ENCODE assay signal across 18 cellular contexts in genomic region chr10:132066812-132067211, GRCh38. TPM values are rescaled to one million over a fixed set of nuclear protein-coding genes. Genes with fewer than 3 reads are reported as not detected.
DNase-seq lines count a peak whose midpoint lies in the region; ATAC-seq and TF ChIP-seq lines count a peak whose summit lies in the region.
"Had no signal": no experiment of that assay in that cellular context is flagged by ENCODE, and none has a peak within 500 bp of the region (broad histone marks: within the 10 kb centered on the region; RNA-seq: fewer than 3 reads in every experiment).

No MANE protein-coding gene starts in this region.

- no peak overlapping the region for H3K27ac Mint-ChIP-seq in osteocyte (ENCODE audit: unreplicated experiment)
- H3K27ac Mint-ChIP-seq in T-helper 17 cell: no peak overlapping the region
- H3K27ac Mint-ChIP-seq: natural killer cell had no signal

- DNase-seq in AG04449 (ENCODE audit: low read depth, low spot score) (no peak), LNCaP clone FGC (ENCODE audit: low read depth) (no peak), osteocyte (ENCODE audit: extremely low spot score, unreplicated experiment) (peak; percentile 70), NCI-H345 treated with DMSO at 0.1 percent for 48 hours (lab: John Stamatoyannopoulos, UW; ENCODE audit: unreplicated experiment) (no peak), T-helper 17 cell (no peak)
- no peak for DNase-seq in activated CD4-positive, CD25-positive, alpha-beta regulatory T cell (lab: John Stamatoyannopoulos, UW)
- DNase-seq: activated gamma-delta T cell; cortex of kidney; natural killer cell; NCI-H187; SJCRH30; stimulated activated naive CD8-positive, alpha-beta T cell treated with anti-CD3 and anti-CD28 coated beads, Interleukin-15, Interleukin-2, amounts not matched to agents 100 U/mL and 50 U/mL, for 24 hours; T-helper 2 cell; uterus had no signal

- H3K4me3 ChIP-seq in AG04449 (ENCODE audit: low read depth, low read length): peak overlapping the region; percentile 62
- peak overlapping the region; percentile 71 for H3K4me3 ChIP-seq in LNCaP clone FGC (ENCODE audit: low read depth, low read length)
- H3K4me3 ChIP-seq in endocrine pancreas (ENCODE audit: control insufficient read depth, insufficient read depth, low read length): peak overlapping the region; percentile 77
- H3K4me3 ChIP-seq: SJCRH30 had no signal

- no peaks in the 10 kb centered on the region for H3K9me3 Mint-ChIP-seq in osteocyte (ENCODE audit: unreplicated experiment)
- H3K9me3 Mint-ChIP-seq: natural killer cell had no signal

- ATAC-seq in GM18519 (IDR thresholded peaks at IDR 0.05; ENCODE audit: low FRiP score, unreplicated experiment) (no peak), T-helper 17 cell (no peak)
- ATAC-seq: activated CD4-positive, CD25-positive, alpha-beta regulatory T cell treated with anti-CD3 and anti-CD28 coated beads, Interleukin-2, amount 50 U/mL, for 24 hours; natural killer cell; stimulated activated naive CD8-positive, alpha-beta T cell treated with anti-CD3 and anti-CD28 coated beads, Interleukin-15, Interleukin-2, amounts not matched to agents 100 U/mL and 50 U/mL, for 24 hours had no signal

- CTCF ChIA-PET in AG04449 (lab: Yijun Ruan, JAX): interaction anchor here (1.3 kb wide), 1 partner anchor 44 kb away, joined by 3 read pairs; no protein-coding TSS in a partner anchor

- peaks cover 4% of the 10 kb centered on the region for H3K4me1 ChIP-seq in endocrine pancreas (ENCODE audit: control insufficient read depth, insufficient read depth, low read length)
- H3K4me1 ChIP-seq: SJCRH30, uterus had no signal

- no peaks in the 10 kb centered on the region for H3K9me3 ChIP-seq in endocrine pancreas (ENCODE audit: control insufficient read depth, low read length)
- H3K9me3 ChIP-seq in T-helper 17 cell (ENCODE audit: control insufficient read depth, low read length, poor library complexity, severe bottlenecking): no peaks in the 10 kb centered on the region
- H3K9me3 ChIP-seq: prostate gland, SJCRH30, uterus had no signal

- H3K4me3 Mint-ChIP-seq in osteocyte (ENCODE audit: unreplicated experiment): no peak overlapping the region
- H3K4me3 Mint-ChIP-seq in T-helper 17 cell: no peak overlapping the region

- H3K36me3 ChIP-seq in endocrine pancreas (ENCODE audit: control insufficient read depth, insufficient read depth, low read length): no peaks in the 10 kb centered on the region
- H3K36me3 ChIP-seq: prostate gland, SJCRH30, uterus had no signal

- POLR2A ChIA-PET in AG04449 (lab: Yijun Ruan, JAX): no interaction called here

- TF ChIP-seq CTCF in AG04449 (IDR thresholded peaks at IDR 0.05; ENCODE audit: insufficient read depth, low read length, missing control alignments) (no peak), LNCaP clone FGC (IDR thresholded peaks at IDR 0.05; ENCODE audit: control insufficient read depth, extremely low read depth, insufficient read depth) (no peak), osteocyte (IDR thresholded peaks at IDR 0.05) (no peak)

- peak overlapping the region; percentile 7 for H3K9ac ChIP-seq in endocrine pancreas (ENCODE audit: control insufficient read depth, insufficient read depth, low read length)

- peaks cover 16% of the 10 kb centered on the region for H3K4me1 Mint-ChIP-seq in osteocyte (ENCODE audit: unreplicated experiment)
- H3K4me1 Mint-ChIP-seq in T-helper 17 cell: peaks cover 12% of the 10 kb centered on the region

- H3K27me3 Mint-ChIP-seq in osteocyte (ENCODE audit: unreplicated experiment) (peaks cover 13% of the 10 kb centered on the region), T-helper 17 cell (peaks cover 44% of the 10 kb centered on the region)

- no peaks in the 10 kb centered on the region for H3K36me3 Mint-ChIP-seq in osteocyte (ENCODE audit: unreplicated experiment)
- no peaks in the 10 kb centered on the region for H3K36me3 Mint-ChIP-seq in T-helper 17 cell (ENCODE audit: low read depth)
- H3K36me3 Mint-ChIP-seq: natural killer cell had no signal

- no peaks in the 10 kb centered on the region for H3K27me3 ChIP-seq in endocrine pancreas (ENCODE audit: control insufficient read depth, insufficient read depth, low read length)
- H3K27me3 ChIP-seq: SJCRH30, uterus had no signal

RNA-seq across cellular contexts. Expression of gene JAKMIP3, which starts 1.1 kb away (rescaled TPM):
- 0.64 and 0.65 TPM in 2 replicates for total RNA-seq in osteocyte
- total RNA-seq in T-helper 17 cell: under 1 TPM; 0.22 to 0.39 TPM
- total RNA-seq: SJCRH30 had no signal
